ENCODE assay signal across 27 cellular contexts in the genomic region with DNA sequence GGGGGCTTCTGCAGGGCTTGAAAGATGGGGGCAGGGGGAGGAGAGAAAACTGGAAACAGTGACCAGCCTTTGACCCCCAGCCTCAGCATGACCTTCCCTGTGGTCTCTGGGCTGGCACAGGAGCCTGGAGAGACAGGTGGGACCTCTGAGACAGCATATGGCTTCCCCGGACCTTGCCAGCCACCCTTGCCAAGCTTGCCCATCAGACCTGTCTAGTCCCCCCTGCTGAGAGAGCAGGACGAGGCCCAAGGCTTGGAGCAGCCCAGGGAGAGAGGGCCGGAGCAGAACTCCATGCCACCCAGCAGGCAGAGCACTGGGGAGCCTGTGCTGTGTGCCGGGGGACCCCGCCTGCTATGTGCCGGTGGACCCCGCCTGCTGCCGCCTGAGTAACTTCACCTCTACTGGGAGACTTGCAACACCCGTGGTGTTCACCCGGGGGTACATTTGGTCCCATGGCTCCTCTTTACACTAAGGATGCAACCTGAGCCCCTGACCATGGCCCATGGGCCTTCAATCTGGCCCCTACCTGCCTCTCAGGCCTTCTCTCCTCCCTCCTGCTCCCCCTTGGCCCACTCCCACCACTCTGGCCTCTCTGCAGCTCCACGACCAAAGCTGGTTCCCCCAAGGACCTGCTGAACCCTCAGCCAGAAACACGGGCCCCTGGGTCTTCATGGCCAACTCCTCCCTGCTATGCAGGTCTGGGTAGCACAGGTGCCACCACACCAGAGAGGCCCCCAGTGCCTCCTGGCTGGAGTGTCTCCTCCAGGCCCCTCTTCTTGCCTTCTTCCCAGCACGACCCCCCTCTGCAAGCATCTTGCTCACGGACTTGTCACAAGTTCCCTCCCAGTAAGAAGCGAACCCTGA. TPM values are rescaled to one million over a fixed set of nuclear protein-coding genes. Genes with fewer than 3 reads are reported as not detected.
A peak's percentile ranks its signal among the peaks of the same experiment; 100 is the strongest.
DNase-seq lines count a peak whose midpoint lies in the region; ATAC-seq and TF ChIP-seq lines count a peak whose summit lies in the region.
"Had no signal": no experiment of that assay in that cellular context is flagged by ENCODE, and none has a peak within 500 bp of the region (broad histone marks: within the 10 kb centered on the region; RNA-seq: fewer than 3 reads in every experiment).

No MANE protein-coding gene starts in this region.

- no peak for TF ChIP-seq POLR2A in breast epithelium (IDR thresholded peaks at IDR 0.05)
- no peak for TF ChIP-seq POLR2A in GM18505 (IDR thresholded peaks at IDR 0.05; ENCODE audit: borderline replicate concordance, extremely low read depth, insufficient read depth, insufficient read length)
- no peak for TF ChIP-seq POLR2A in erythroblast (IDR thresholded peaks at IDR 0.05; ENCODE audit: low read length)

- CTCF ChIA-PET in MCF 10A (lab: Yijun Ruan, JAX): no interaction called here

- H3K4me1 Mint-ChIP-seq in MCF 10A (ENCODE audit: insufficient read depth, unreplicated experiment) (peaks cover 8% of the 10 kb centered on the region), type B pancreatic cell (ENCODE audit: unreplicated experiment) (peaks cover 8% of the 10 kb centered on the region)
- H3K4me1 Mint-ChIP-seq: activated CD4-positive, alpha-beta T cell treated with anti-CD3 and anti-CD28 coated beads, Interleukin-2, amount 10 ng/mL, durations not matched to agents 7 days and 5 days; activated naive CD8-positive, alpha-beta T cell treated with anti-CD3 and anti-CD28 coated beads, Interleukin-2, amount 10 ng/mL, durations not matched to agents 7 days and 5 days; CD4-positive, alpha-beta memory T cell; central memory CD8-positive, alpha-beta T cell had no signal

- BruUV-seq in MCF 10A (replicated peaks; lab: Mats Ljungman, UMichigan): no TSS peak

- H3K4me3 ChIP-seq in breast epithelium (no peak overlapping the region), coronary artery (no peak overlapping the region)
- H3K4me3 ChIP-seq: heart left ventricle, Peyer's patch, smooth muscle cell, stomach, tibial artery had no signal

- H3K36me3 Mint-ChIP-seq in MCF 10A (ENCODE audit: insufficient read depth, unreplicated experiment): no peaks in the 10 kb centered on the region
- no peaks in the 10 kb centered on the region for H3K36me3 Mint-ChIP-seq in type B pancreatic cell
- H3K36me3 Mint-ChIP-seq: activated naive CD8-positive, alpha-beta T cell treated with anti-CD3 and anti-CD28 coated beads, Interleukin-2, amount 10 ng/mL, durations not matched to agents 7 days and 5 days; CD4-positive, alpha-beta memory T cell; memory B cell had no signal

- DNase-seq in breast epithelium (ENCODE audit: low spot score in 2 of 2): peak; percentile 10 to 40
- no peak for DNase-seq in MCF 10A (ENCODE audit: unreplicated experiment)
- peak; percentile 56 for DNase-seq in coronary artery (ENCODE audit: low spot score)
- DNase-seq in myocyte (ENCODE audit: low read depth): peak; percentile 35
- DNase-seq in type B pancreatic cell (ENCODE audit: extremely low spot score, unreplicated experiment): peak; percentile 59
- no peak for DNase-seq in NCI-H2171 (lab: John Stamatoyannopoulos, UW)
- no peak for DNase-seq in erythroblast (lab: John Stamatoyannopoulos, UW)
- DNase-seq: activated CD4-positive, alpha-beta T cell treated with anti-CD3 and anti-CD28 coated beads, Interleukin-2, amount 10 ng/mL, durations not matched to agents 7 days and 5 days; activated naive CD8-positive, alpha-beta T cell treated with anti-CD3 and anti-CD28 coated beads, Interleukin-2, amount 10 ng/mL, durations not matched to agents 7 days and 5 days; AML-193; CD4-positive, alpha-beta memory T cell; EL; IMR-90; NCI-H1092; NCI-H1930; SIG-M5; stimulated activated CD4-positive, alpha-beta T cell treated with anti-CD3 and anti-CD28 coated beads, Interleukin-2, amount 100 ng/mL, for 24 hours; stomach; T-helper 9 cell; WERI-Rb-1 had no signal

- peaks cover 0 to 10% of the 10 kb centered on the region in 2 donors for H3K4me1 ChIP-seq in breast epithelium
- H3K4me1 ChIP-seq: Peyer's patch had no signal

- H3K36me3 ChIP-seq in breast epithelium: no peaks in the 10 kb centered on the region
- H3K36me3 ChIP-seq: Peyer's patch, WERI-Rb-1 had no signal

- no peak overlapping the region for H3K27ac ChIP-seq in breast epithelium
- H3K27ac ChIP-seq in coronary artery: no peak overlapping the region
- H3K27ac ChIP-seq: heart left ventricle, Peyer's patch, stomach, WERI-Rb-1 had no signal

- H3K4me3 Mint-ChIP-seq in MCF 10A (ENCODE audit: unreplicated experiment) (no peak overlapping the region), type B pancreatic cell (no peak overlapping the region)
- H3K4me3 Mint-ChIP-seq: activated CD4-positive, alpha-beta T cell treated with anti-CD3 and anti-CD28 coated beads, Interleukin-2, amount 10 ng/mL, durations not matched to agents 7 days and 5 days; activated naive CD8-positive, alpha-beta T cell treated with anti-CD3 and anti-CD28 coated beads, Interleukin-2, amount 10 ng/mL, durations not matched to agents 7 days and 5 days; central memory CD8-positive, alpha-beta T cell; memory B cell had no signal

- H3K27me3 Mint-ChIP-seq in MCF 10A (ENCODE audit: insufficient read depth, unreplicated experiment) (no peaks in the 10 kb centered on the region), type B pancreatic cell (no peaks in the 10 kb centered on the region)
- H3K27me3 Mint-ChIP-seq: activated CD4-positive, alpha-beta T cell treated with anti-CD3 and anti-CD28 coated beads, Interleukin-2, amount 10 ng/mL, durations not matched to agents 7 days and 5 days; activated naive CD8-positive, alpha-beta T cell treated with anti-CD3 and anti-CD28 coated beads, Interleukin-2, amount 10 ng/mL, durations not matched to agents 7 days and 5 days; CD4-positive, alpha-beta memory T cell; central memory CD8-positive, alpha-beta T cell had no signal

- ATAC-seq in GM18505 (IDR thresholded peaks at IDR 0.05; ENCODE audit: unreplicated experiment): no peak
- ATAC-seq: heart left ventricle had no signal

- H3K9me3 ChIP-seq in breast epithelium: no peaks in the 10 kb centered on the region
- H3K9me3 ChIP-seq: heart left ventricle, Peyer's patch, stomach, tibial artery had no signal

- intact Hi-C loops in breast epithelium (cut with DNase I; ENCODE audit: low total_unique reads): no loop called here
- intact Hi-C loops in MCF 10A (cut with micrococcal nuclease): no loop called here

- no peaks in the 10 kb centered on the region for H3K27me3 ChIP-seq in breast epithelium
- H3K27me3 ChIP-seq: heart left ventricle, Peyer's patch, stomach, tibial artery had no signal

- POLR2A ChIA-PET in MCF 10A (lab: Yijun Ruan, JAX): no interaction called here

- TF ChIP-seq CTCF in breast epithelium (IDR thresholded peaks at IDR 0.05) (no peak), MCF 10A (IDR thresholded peaks at IDR 0.05; ENCODE audit: unreplicated experiment) (no peak), coronary artery (IDR thresholded peaks at IDR 0.05) (no peak), type B pancreatic cell (conservative IDR thresholded peaks at IDR 0.05) (no peak)

- H3K9me3 Mint-ChIP-seq in MCF 10A (ENCODE audit: unreplicated experiment) (no peaks in the 10 kb centered on the region), type B pancreatic cell (no peaks in the 10 kb centered on the region)
- H3K9me3 Mint-ChIP-seq: activated CD4-positive, alpha-beta T cell treated with anti-CD3 and anti-CD28 coated beads, Interleukin-2, amount 10 ng/mL, durations not matched to agents 7 days and 5 days; CD4-positive, alpha-beta memory T cell; central memory CD8-positive, alpha-beta T cell; memory B cell had no signal

- H3K27ac Mint-ChIP-seq in MCF 10A (ENCODE audit: low read depth, unreplicated experiment) (no peak overlapping the region), type B pancreatic cell (no peak overlapping the region)
- H3K27ac Mint-ChIP-seq: activated CD4-positive, alpha-beta T cell treated with anti-CD3 and anti-CD28 coated beads, Interleukin-2, amount 10 ng/mL, durations not matched to agents 7 days and 5 days; activated naive CD8-positive, alpha-beta T cell treated with anti-CD3 and anti-CD28 coated beads, Interleukin-2, amount 10 ng/mL, durations not matched to agents 7 days and 5 days; CD4-positive, alpha-beta memory T cell; memory B cell had no signal

RNA-seq across cellular contexts. Expression of a gene that starts 21.1 kb away (rescaled TPM):
- total RNA-seq in breast epithelium (10 to 100 TPM; 42.6 to 53.7 (median 50.1) TPM), MCF 10A (2022) (34.9 and 43.2 TPM in 2 replicates), myocyte (99.1 and 133 TPM in 2 replicates), type B pancreatic cell (ENCODE audit: low replicate concordance) (53.6 and 56.4 TPM in 2 replicates)
- polyA plus RNA-seq in myocyte (2012): 44.2 TPM

Comparison
In these comparisons a context has a peak if more than half of its experiments do, and no peak if none do; other contexts are left out.
1. DNase-seq: peak in breast epithelium (2 of 2), coronary artery (single experiment), myocyte (single experiment) and type B pancreatic cell (single experiment); none in MCF 10A (single experiment), NCI-H2171 (single experiment) and erythroblast (0 of 2).